In genomic region chr14:88037270-88037669, GRCh38 we compare ENCODE assay signal across 18 cellular contexts. TPM values are rescaled to one million over a fixed set of nuclear protein-coding genes. Genes with fewer than 3 reads are reported as not detected.
DNase-seq lines count a peak whose midpoint lies in the region; FAIRE-seq and TF ChIP-seq lines count a peak whose summit lies in the region.
"Had no signal": no experiment of that assay in that cellular context is flagged by ENCODE, and none has a peak within 500 bp of the region (broad histone marks: within the 10 kb centered on the region; RNA-seq: fewer than 3 reads in every experiment).

No MANE protein-coding gene starts in this region.

- H3K4me1 ChIP-seq in HUES48 (ENCODE audit: control insufficient read depth, insufficient read depth, low read length): peaks cover 15% of the 10 kb centered on the region
- H3K4me1 ChIP-seq in H1 (replicated peaks in 1 of 4; ENCODE audit: control insufficient read depth in 3 of 4, insufficient read depth in 4 of 4, low read length in 3 of 4): peaks cover 0 to 6% (median 0%) of the 10 kb centered on the region in 4 experiments; a peak in 2 of 7 replicates
- H3K4me1 ChIP-seq in neural progenitor cell: peaks cover 15% of the 10 kb centered on the region
- H3K4me1 ChIP-seq: A549, BE2C had no signal

- TF ChIP-seq EP300 in H1 (IDR thresholded peaks at IDR 0.05; ENCODE audit: borderline replicate concordance in 1 of 2, low read depth in 2 of 2, low read length in 2 of 2): no peak

- H3K36me3 ChIP-seq in HUES48 (ENCODE audit: control insufficient read depth, insufficient read depth, low read length) (no peaks in the 10 kb centered on the region), H1 (ENCODE audit: control insufficient read depth in 2 of 4, insufficient read depth in 4 of 4, low read length in 3 of 4) (no peaks in the 10 kb centered on the region), neural progenitor cell (no peaks in the 10 kb centered on the region), MG63 (no peaks in the 10 kb centered on the region)
- H3K36me3 ChIP-seq: BE2C had no signal

- no peak overlapping the region for H3K14ac ChIP-seq in H1 (ENCODE audit: insufficient read length)

- H3K4me3 Mint-ChIP-seq in neural progenitor cell: no peak overlapping the region
- H3K4me3 Mint-ChIP-seq: H9 had no signal

- POLR2A ChIA-PET in H1 (lab: Charles Lee; ENCODE audit: partially characterized antibody): interaction anchor here (0.9 kb wide), 1 partner anchor 20 kb away, joined by 3 read pairs; no protein-coding TSS in a partner anchor

- H2BK12ac ChIP-seq in H1 (ENCODE audit: low read depth, low read length): no peak overlapping the region; the same call in 1 of the 2 replicates

- peaks cover 4% of the 10 kb centered on the region for H3K9me3 Mint-ChIP-seq in neural progenitor cell
- H3K9me3 Mint-ChIP-seq: H9 had no signal

- peaks cover 23% of the 10 kb centered on the region for H3K4me1 Mint-ChIP-seq in neural progenitor cell

- H3K27ac ChIP-seq in HUES48 (ENCODE audit: low read depth, low read length) (peak overlapping the region; percentile 37), H1 (ENCODE audit: low read depth, low read length) (no peak overlapping the region), neural progenitor cell (no peak overlapping the region), coronary artery (no peak overlapping the region)
- H3K27ac ChIP-seq: A549, C4-2B, GM23248 had no signal

- WGBS in H1 (ENCODE audit: extremely low coverage in 1 of 2, insufficient coverage in 1 of 2, insufficient read length in 1 of 2, insufficient replicate concordance in 2 of 2, low coverage in 1 of 2, low lambda C conversion rate in 2 of 2, missing lambda C conversion rate in 1 of 2), 2 experiments: 82% methylated on average over 4 of the region's 4 CpGs; no CpG with 5 or more reads in 1 of the 2 experiments

- H2BK120ac ChIP-seq in H1 (replicated peaks; ENCODE audit: low read depth, low read length): no peak overlapping the region

- CTCF ChIA-PET in H1 (lab: Charles Lee; ENCODE audit: partially characterized antibody): no interaction called here

- no peak overlapping the region for H3K4ac ChIP-seq in H1 (replicated peaks; ENCODE audit: insufficient read length, low read depth, low read length)

- H3K79me2 ChIP-seq in H1 (ENCODE audit: control insufficient read depth in 1 of 2, insufficient read depth in 2 of 2, low read length in 2 of 2) (no peaks in the 10 kb centered on the region), neural progenitor cell (ENCODE audit: low read depth) (no peaks in the 10 kb centered on the region)

- no peak for TF ChIP-seq CTCF in H1 (IDR thresholded peaks at IDR 0.05; ENCODE audit: control extremely low read depth in 1 of 3, insufficient read depth in 1 of 3, low read depth in 1 of 3, low read length in 3 of 3)
- no peak for TF ChIP-seq CTCF in neural progenitor cell (IDR thresholded peaks at IDR 0.05)
- no peak for TF ChIP-seq CTCF in coronary artery (IDR thresholded peaks at IDR 0.05)

- H3K27ac Mint-ChIP-seq in neural progenitor cell: no peak overlapping the region
- H3K27ac Mint-ChIP-seq: CD4-positive, alpha-beta memory T cell had no signal

- H3K4me2 ChIP-seq in H1 (ENCODE audit: insufficient read depth in 1 of 2, low read depth in 2 of 2, low read length in 2 of 2): no peak overlapping the region
- peak overlapping the region; percentile 24 for H3K4me2 ChIP-seq in neural progenitor cell
- H3K4me2 ChIP-seq: A549 had no signal

- H2BK15ac ChIP-seq in H1 (ENCODE audit: low read length): no peak overlapping the region

- H3K18ac ChIP-seq in H1 (ENCODE audit: extremely low read depth, low read length): no peak overlapping the region

- no peak for TF ChIP-seq POLR2A in H1 (IDR thresholded peaks at IDR 0.05; ENCODE audit: control extremely low read depth in 1 of 2, low read depth in 2 of 2, low read length in 2 of 2)

- H3K9ac ChIP-seq in HUES48 (ENCODE audit: low read depth, low read length): no peak overlapping the region
- H3K9ac ChIP-seq in H1 (replicated peaks in 1 of 4; ENCODE audit: extremely low read depth in 1 of 4, low read depth in 3 of 4, low read length in 3 of 4): no peak overlapping the region
- H3K9ac ChIP-seq in neural progenitor cell: no peak overlapping the region
- H3K9ac ChIP-seq: GM23248 had no signal

- H3K36me3 Mint-ChIP-seq in neural progenitor cell: no peaks in the 10 kb centered on the region
- H3K36me3 Mint-ChIP-seq: CD4-positive, alpha-beta memory T cell had no signal

- no peak overlapping the region for H3K23ac ChIP-seq in H1 (ENCODE audit: insufficient read length)

- H2BK5ac ChIP-seq in H1 (ENCODE audit: low read depth, low read length): no peak overlapping the region

- peak; percentile 7 for FAIRE-seq in H1 (lab: Jason Lieb, UNC)
- FAIRE-seq: A549, GM12892 had no signal

- H3K56ac ChIP-seq in H1 (replicated peaks; ENCODE audit: insufficient read length, low read depth, low read length): no peak overlapping the region

- H3F3A ChIP-seq in neural progenitor cell (ENCODE audit: low read depth): no peaks in the 10 kb centered on the region

- H2AK5ac ChIP-seq in H1 (ENCODE audit: low read depth, low read length): no peak overlapping the region

- H2AFZ ChIP-seq in H1 (ENCODE audit: low read length) (no peak overlapping the region), neural progenitor cell (replicated peaks) (no peak overlapping the region)
- H2AFZ ChIP-seq: GM23248 had no signal

- H3K79me1 ChIP-seq in H1 (ENCODE audit: low read depth, low read length): no peaks in the 10 kb centered on the region

- H4K20me1 ChIP-seq in H1 (replicated peaks in 1 of 2; ENCODE audit: control insufficient read depth in 1 of 2, insufficient read depth in 2 of 2, low read length in 2 of 2) (no peaks in the 10 kb centered on the region), neural progenitor cell (ENCODE audit: low read depth) (no peaks in the 10 kb centered on the region)

- H2BK20ac ChIP-seq in H1 (ENCODE audit: low read length): no peak overlapping the region

- H4K5ac ChIP-seq in H1 (ENCODE audit: insufficient read length, low read depth, low read length): no peak overlapping the region

- H3K9me3 ChIP-seq in HUES48 (ENCODE audit: control insufficient read depth, insufficient read depth, low read length) (no peaks in the 10 kb centered on the region), H1 (ENCODE audit: insufficient read depth in 2 of 2, low read depth in 1 of 2, low read length in 1 of 2) (no peaks in the 10 kb centered on the region), neural progenitor cell (ENCODE audit: low read depth) (no peaks in the 10 kb centered on the region), MG63 (no peaks in the 10 kb centered on the region)
- H3K9me3 ChIP-seq: A549, BE2C had no signal

- TF ChIP-seq RAD21 in H1 (IDR thresholded peaks at IDR 0.05 in 1 of 2, conservative IDR thresholded peaks at IDR 0.05 in 1 of 2; ENCODE audit: low read depth in 2 of 2, low read length in 2 of 2): no peak

- H3K27me3 ChIP-seq in HUES48 (ENCODE audit: control insufficient read depth, insufficient read depth, low read length): no peaks in the 10 kb centered on the region
- no peaks in the 10 kb centered on the region for H3K27me3 ChIP-seq in H1 (replicated peaks in 1 of 4; ENCODE audit: control insufficient read depth in 3 of 4, extremely low read depth in 1 of 4, insufficient read depth in 3 of 4, low read length in 3 of 4)
- H3K27me3 ChIP-seq in neural progenitor cell: no peaks in the 10 kb centered on the region
- no peaks in the 10 kb centered on the region for H3K27me3 ChIP-seq in MG63

- DNase-seq in NCI-H345 treated with DMSO at 0.1 percent for 48 hours (lab: John Stamatoyannopoulos, UW; ENCODE audit: unreplicated experiment) (peak; percentile 30), H1 (ENCODE audit: low read depth in 1 of 2, low spot score in 2 of 2) (no peak), neural progenitor cell (ENCODE audit: low spot score) (peak; percentile 28), MG63 (no peak), coronary artery (ENCODE audit: low spot score) (no peak), DMS53 (lab: John Stamatoyannopoulos, UW) (no peak)
- DNase-seq: BE2C; CD4-positive, alpha-beta memory T cell; DMS79 treated with DMSO at 0.1 percent for 48 hours; EL; GDM1; GM23248; H9 had no signal

- no peak overlapping the region for H4K8ac ChIP-seq in H1 (ENCODE audit: extremely low read depth, insufficient read depth, low read length)

- no peak overlapping the region for H4K91ac ChIP-seq in H1 (replicated peaks; ENCODE audit: insufficient read length, low read length)

- no peaks in the 10 kb centered on the region for H3K23me2 ChIP-seq in H1 (ENCODE audit: low read depth, low read length)

- H3K27me3 Mint-ChIP-seq in neural progenitor cell (ENCODE audit: insufficient read depth, low read depth): no peaks in the 10 kb centered on the region
- H3K27me3 Mint-ChIP-seq: CD4-positive, alpha-beta memory T cell had no signal

- no peak overlapping the region for H3K4me3 ChIP-seq in HUES48 (ENCODE audit: low read depth, low read length)
- no peak overlapping the region for H3K4me3 ChIP-seq in H1 (ENCODE audit: extremely low read depth in 1 of 4, insufficient read depth in 2 of 4, low read depth in 3 of 4, low read length in 4 of 4)
- H3K4me3 ChIP-seq in neural progenitor cell: no peak overlapping the region
- H3K4me3 ChIP-seq in MG63: no peak overlapping the region
- no peak overlapping the region for H3K4me3 ChIP-seq in coronary artery
- H3K4me3 ChIP-seq: A549, GM23248 had no signal

RNA-seq across cellular contexts. Expression of gene GPR65, which starts 32.3 kb away (rescaled TPM):
- total RNA-seq in H1 (2021; fragmentation: NEBNext Ultra II Directional; extraction: Animal tissue kit (Norgen Biotek cat#: 25700)): not detected in 2 replicates
- polyA plus RNA-seq in H1 (2011; rRNA removed): not detected in 2 replicates
- polyA plus RNA-seq in H1 (2011; cell fraction: cytosol; rRNA removed): not detected
- polyA plus RNA-seq in H1 (2011; cell fraction: nucleus; rRNA removed): not detected
- not detected in 4 replicates for polyA plus RNA-seq in H1 (2012, experiment 1 of 2)
- not detected for polyA plus RNA-seq in H1 (2012, experiment 2 of 2)
- polyA plus RNA-seq in H1 (2013, experiment 1 of 2): not detected
- polyA plus RNA-seq in H1 (2013, experiment 2 of 2): not detected
- polyA minus RNA-seq in H1 (2011; rRNA and poly(A)+ RNA removed): not detected in 2 replicates
- not detected for polyA minus RNA-seq in H1 (2011; cell fraction: cytosol; rRNA and poly(A)+ RNA removed)
- polyA minus RNA-seq in H1 (2011; cell fraction: nucleus; rRNA and poly(A)+ RNA removed): not detected
- not detected in 2 replicates for total RNA-seq in neural progenitor cell (ENCODE audit: low replicate concordance)
- not detected in 2 replicates for total RNA-seq in MG63 (2014; rRNA removed; shearing (Covaris generic); ENCODE audit: low replicate concordance)
- total RNA-seq: H9, HT1080 had no signal

RNA-seq across cellular contexts. Expression of gene GALC, which starts 44.3 kb away (rescaled TPM):
- 12.3 and 12.5 TPM in 2 replicates for total RNA-seq in H1 (2021; fragmentation: NEBNext Ultra II Directional; extraction: Animal tissue kit (Norgen Biotek cat#: 25700))
- 5.4 and 6.1 TPM in 2 replicates for polyA plus RNA-seq in H1 (2011; rRNA removed)
- 8.9 TPM for polyA plus RNA-seq in H1 (2011; cell fraction: cytosol; rRNA removed)
- 7.2 TPM for polyA plus RNA-seq in H1 (2011; cell fraction: nucleus; rRNA removed)
- 6.4 to 10.6 TPM (median 8.5 TPM) in 4 replicates for polyA plus RNA-seq in H1 (2012, experiment 1 of 2)
- 1.00 TPM for polyA plus RNA-seq in H1 (2012, experiment 2 of 2)
- 11.3 TPM for polyA plus RNA-seq in H1 (2013, experiment 1 of 2)
- 11.9 TPM for polyA plus RNA-seq in H1 (2013, experiment 2 of 2)
- 8.2 and 17.8 TPM in 2 replicates for polyA minus RNA-seq in H1 (2011; rRNA and poly(A)+ RNA removed)
- 11.2 TPM for polyA minus RNA-seq in H1 (2011; cell fraction: cytosol; rRNA and poly(A)+ RNA removed)
- polyA minus RNA-seq in H1 (2011; cell fraction: nucleus; rRNA and poly(A)+ RNA removed): 15.7 TPM
- total RNA-seq in neural progenitor cell (ENCODE audit: low replicate concordance): 22.8 and 30.8 TPM in 2 replicates
- 0.82 and 1.9 TPM in 2 replicates for total RNA-seq in MG63 (2014; rRNA removed; shearing (Covaris generic); ENCODE audit: low replicate concordance)
- total RNA-seq: HT1080 had no signal

Comparison
In these comparisons a context has a peak if more than half of its experiments do, and no peak if none do; other contexts are left out.
1. DNase-seq: peak in NCI-H345 treated with DMSO at 0.1 percent for 48 hours (single experiment) and neural progenitor cell (single experiment); none in H1 (0 of 2), MG63 (single experiment), coronary artery (single experiment) and DMS53 (single experiment).